8 cellular contexts compared by ENCODE assay signal in genomic region chr16:85330694-85331188, GRCh38.
DNase-seq lines count a peak whose midpoint lies in the region; ATAC-seq, FAIRE-seq and TF ChIP-seq lines count a peak whose summit lies in the region.

No MANE protein-coding gene starts in this region.

- TF ChIP-seq POLR2A in GM12891 (IDR thresholded peaks at IDR 0.05; ENCODE audit: low read depth, low read length), result no peak

- no peak overlapping the region for H3K27ac ChIP-seq in CD8-positive, alpha-beta T cell (ENCODE audit: low read depth, low read length)

- POLR2A ChIA-PET in CD8-positive, alpha-beta T cell (lab: Charles Lee), result interaction anchor here (1.3 kb wide), 1 partner anchor 21 kb away, joined by 5 read pairs; no protein-coding TSS in a partner anchor

- H3K4me1 Mint-ChIP-seq in CD8-positive, alpha-beta T cell (ENCODE audit: low read depth), result peaks cover 19% of the 10 kb centered on the region

- peaks cover 22% of the 10 kb centered on the region for H3K4me1 ChIP-seq in CD8-positive, alpha-beta T cell (ENCODE audit: insufficient read depth, low read length)

- DNase-seq in CD8-positive, alpha-beta T cell, result peak in 2 of 7 experiments; percentile 23 to 32
- peak; percentile 69 for DNase-seq in GM12891 (ENCODE audit: insufficient read length, low spot score)
- peak; percentile 87 to 97 for DNase-seq in NCI-H524 (lab: John Stamatoyannopoulos, UW)
- peak; percentile 84 for DNase-seq in astrocyte of the spinal cord (ENCODE audit: low read depth, low spot score)
- peak; percentile 61 for DNase-seq in kidney epithelial cell (ENCODE audit: low read depth)
- DNase-seq in central memory CD4-positive, alpha-beta T cell, result no peak
- DNase-seq in putamen (ENCODE audit: low spot score), result no peak

- in situ Hi-C loops in astrocyte of the spinal cord (cut with HindIII; ENCODE audit: low sequenced_read_pairs), result no loop called here

- ATAC-seq in CD8-positive, alpha-beta T cell, result peak; percentile 59
- no peak for ATAC-seq in HG03175 (IDR thresholded peaks at IDR 0.05; ENCODE audit: unreplicated experiment)

- no peaks in the 10 kb centered on the region for H3K36me3 ChIP-seq in CD8-positive, alpha-beta T cell (ENCODE audit: insufficient read depth, low read length)
- H3K36me3 ChIP-seq in kidney epithelial cell (ENCODE audit: control insufficient read depth, insufficient read depth, low read length), result no peaks in the 10 kb centered on the region

- H3K27me3 ChIP-seq in CD8-positive, alpha-beta T cell (ENCODE audit: insufficient read depth, low read length), result no peaks in the 10 kb centered on the region
- peaks cover 26% of the 10 kb centered on the region for H3K27me3 ChIP-seq in kidney epithelial cell (ENCODE audit: control insufficient read depth, insufficient read depth, low read length)

- H3K4me3 Mint-ChIP-seq in CD8-positive, alpha-beta T cell, result no peak overlapping the region

- peaks cover 8% of the 10 kb centered on the region for H3K27me3 Mint-ChIP-seq in CD8-positive, alpha-beta T cell (ENCODE audit: low read depth)

- H3K9me3 Mint-ChIP-seq in CD8-positive, alpha-beta T cell, result no peaks in the 10 kb centered on the region

- intact Hi-C loops in CD8-positive, alpha-beta T cell (cut with DNase I, micrococcal nuclease), result loop anchor here in 1 of 2 experiments (1.0 kb wide), 1 partner anchor 27 kb away; no protein-coding TSS in a partner anchor

- no peaks in the 10 kb centered on the region for H3K36me3 Mint-ChIP-seq in CD8-positive, alpha-beta T cell

- H3K27ac Mint-ChIP-seq in CD8-positive, alpha-beta T cell, result no peak overlapping the region

- no peaks in the 10 kb centered on the region for H3K9me3 ChIP-seq in CD8-positive, alpha-beta T cell (ENCODE audit: low read length)

- TF ChIP-seq CTCF in CD8-positive, alpha-beta T cell (IDR thresholded peaks at IDR 0.05), result peak; percentile 29
- TF ChIP-seq CTCF in astrocyte of the spinal cord (IDR thresholded peaks at IDR 0.05; ENCODE audit: low read depth, low read length), result peak; percentile 68
- peak; percentile 52 for TF ChIP-seq CTCF in kidney epithelial cell (IDR thresholded peaks at IDR 0.05; ENCODE audit: insufficient read depth, low read length, poor library complexity, severe bottlenecking)

- H3K4me3 ChIP-seq in CD8-positive, alpha-beta T cell (ENCODE audit: low read depth, low read length), result no peak overlapping the region
- H3K4me3 ChIP-seq in astrocyte of the spinal cord (ENCODE audit: low read depth, low read length) (no peak overlapping the region), kidney epithelial cell (ENCODE audit: low read depth, low read length) (no peak overlapping the region)

- CTCF ChIA-PET in CD8-positive, alpha-beta T cell (lab: Charles Lee), result interaction anchor here (0.9 to 7.9 kb wide), 5 partner anchors 12 to 78 kb away, joined by 3 to 103 read pairs (median 4); no protein-coding TSS in a partner anchor

- FAIRE-seq in GM12891 (lab: Jason Lieb, UNC), result peak; percentile 28

TF ChIP-seq in GM12891, 5 proteins besides CTCF, POLR2A, EP300 and RAD21:
- TF ChIP-seq PAX5 (IDR thresholded peaks at IDR 0.05; ENCODE audit: insufficient read depth, low read length, severe bottlenecking), result no peak
- TF ChIP-seq SPI1 (IDR thresholded peaks at IDR 0.05; ENCODE audit: low read depth, low read length), result no peak
- no peak for TF ChIP-seq TAF1 (IDR thresholded peaks at IDR 0.05; ENCODE audit: low read depth, low read length)
- TF ChIP-seq POU2F2 (IDR thresholded peaks at IDR 0.05; ENCODE audit: low read depth, low read length), result no peak
- TF ChIP-seq POLR2AphosphoS5 (IDR thresholded peaks at IDR 0.05; ENCODE audit: low read depth, low read length), result no peak

Comparison
In these comparisons a context has a peak if more than half of its experiments do, and no peak if none do; other contexts are left out.
1. DNase-seq: peak in GM12891 (single experiment), NCI-H524 (2 of 2), astrocyte of the spinal cord (single experiment) and kidney epithelial cell (single experiment); none in central memory CD4-positive, alpha-beta T cell (single experiment) and putamen (single experiment).
2. Peak in every context shown above with its lines, with median percentiles within 50 percentile points of each other: CTCF ChIP-seq.